Comparison of ENCODE assay signal across 22 cellular contexts in genomic region chr1:10602936-10603335, GRCh38.
"Had no signal": no experiment of that assay in that cellular context is flagged by ENCODE, and none has a peak within 500 bp of the region (broad histone marks: within the 10 kb centered on the region; RNA-seq: fewer than 3 reads in every experiment).

No MANE protein-coding gene starts in this region.

- H3K27ac Mint-ChIP-seq: T-cell had no signal

- FAIRE-seq: HTR-8/SVneo had no signal

- H3K27ac ChIP-seq: HL-60 had no signal

- H3K4me1 Mint-ChIP-seq: T-cell had no signal

- ATAC-seq: Panc1, PC-3, T-cell had no signal

- H3K9ac ChIP-seq: SK-N-SH had no signal

- H3K27me3 Mint-ChIP-seq: T-cell had no signal

- H3K4me2 ChIP-seq: SK-N-SH had no signal

- H3K4me3 Mint-ChIP-seq: T-cell had no signal

- DNase-seq: KBM-7; MV-4-11; NCI-H1048; NCI-H1105; NCI-H1436 treated with DMSO at 0.1 percent for 48 hours; NCI-H1694; NCI-H187 treated with DMSO at 0.1 percent for 48 hours; NCI-H2029 treated with DMSO at 0.1 percent for 48 hours; NCI-H2171 treated with DMSO at 0.1 percent for 48 hours; NCI-H345; NCI-H446 treated with DMSO at 0.1 percent for 48 hours; NCI-H510A treated with DMSO at 0.1 percent for 48 hours; NCI-H82; NK-92 treated with Interleukin-12 subunit alpha and Interleukin-12 subunit beta, amount 100 ng/mL, for 24 hours; PC-3; SHP77; SK-N-SH; SW 1271; T-cell had no signal

- H3K9me3 ChIP-seq: SK-N-SH had no signal
